Comparison of ENCODE assay signal across 9 cellular contexts in the genomic region with DNA sequence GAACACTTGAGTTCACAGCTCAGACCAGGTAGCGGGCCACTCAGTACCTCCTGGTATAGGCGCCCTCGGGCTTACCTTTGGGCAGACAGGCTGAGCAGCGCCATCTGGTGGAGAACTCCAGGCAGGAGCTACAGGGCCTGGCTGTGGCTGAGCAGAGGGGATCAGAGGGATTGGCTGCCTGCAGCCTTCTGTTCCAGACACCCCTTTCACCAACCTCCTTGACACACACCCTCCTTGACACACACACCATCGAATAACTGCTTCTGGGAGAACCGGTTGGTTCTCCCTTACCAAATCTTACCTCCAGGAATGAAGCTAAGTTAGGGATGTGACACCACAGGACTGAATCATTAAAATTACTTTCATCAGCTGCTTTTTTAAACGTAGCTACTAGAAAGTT. TPM values are rescaled to one million over a fixed set of nuclear protein-coding genes. Genes with fewer than 3 reads are reported as not detected.
A peak's percentile ranks its signal among the peaks of the same experiment; 100 is the strongest.
DNase-seq lines count a peak whose midpoint lies in the region; ATAC-seq and TF ChIP-seq lines count a peak whose summit lies in the region.
"Had no signal": no experiment of that assay in that cellular context is flagged by ENCODE, and none has a peak within 500 bp of the region (broad histone marks: within the 10 kb centered on the region; RNA-seq: fewer than 3 reads in every experiment).

No MANE protein-coding gene starts in this region.

- H3K9me2 ChIP-seq in Loucy (replicated peaks; ENCODE audit: low read depth, low read length), result no peaks in the 10 kb centered on the region

- WGBS in neuronal stem cell (ENCODE audit: extremely low coverage in 2 of 2, insufficient read length in 2 of 2, insufficient replicate concordance in 1 of 2), 2 donors, result no CpG with 5 or more reads among the region's 7 CpGs

- H3K9me3 Mint-ChIP-seq in activated T-helper 2 cell treated with anti-CD3 and anti-CD28 coated beads, Interferon-gamma antibody, Interleukin-2, Interleukin-4, amounts not matched to agents 10 μg/mL and 5 μg/mL and 100 μg/mL, durations not matched to agents 14 hours and 24 hours and 36 hours, result no peaks in the 10 kb centered on the region

- H3K36me3 ChIP-seq in Loucy (ENCODE audit: insufficient read depth, low read length) (no peaks in the 10 kb centered on the region), neuronal stem cell (replicated peaks in 1 of 2; ENCODE audit: control insufficient read depth in 2 of 2, insufficient read depth in 2 of 2, low read length in 2 of 2) (peaks cover 12 to 87% of the 10 kb centered on the region in 2 donors)

- TF ChIP-seq CTCF in GM10266 (IDR thresholded peaks at IDR 0.05; ENCODE audit: control insufficient read depth, insufficient read depth, low read depth, missing control alignments), result peak; percentile 98
- TF ChIP-seq CTCF in Loucy (conservative IDR thresholded peaks at IDR 0.05; ENCODE audit: low read length), result peak; percentile 80
- TF ChIP-seq CTCF in fibroblast of villous mesenchyme (IDR thresholded peaks at IDR 0.05; ENCODE audit: insufficient read depth, low read depth, low read length), result peak; percentile 91

- no peak overlapping the region for H2BK5ac ChIP-seq in neuronal stem cell (ENCODE audit: low read length)

- no peak overlapping the region for H3K27ac Mint-ChIP-seq in activated T-helper 2 cell treated with anti-CD3 and anti-CD28 coated beads, Interferon-gamma antibody, Interleukin-2, Interleukin-4, amounts not matched to agents 10 μg/mL and 5 μg/mL and 100 μg/mL, durations not matched to agents 14 hours and 24 hours and 36 hours

- H2BK15ac ChIP-seq in neuronal stem cell (ENCODE audit: low read length), result no peak overlapping the region

- H2BK12ac ChIP-seq in neuronal stem cell (ENCODE audit: low read length), result no peak overlapping the region

- no peaks in the 10 kb centered on the region for H3K4me1 Mint-ChIP-seq in activated T-helper 2 cell treated with anti-CD3 and anti-CD28 coated beads, Interferon-gamma antibody, Interleukin-2, Interleukin-4, amounts not matched to agents 10 μg/mL and 5 μg/mL and 100 μg/mL, durations not matched to agents 14 hours and 24 hours and 36 hours (ENCODE audit: low read depth)

- H3K79me2 ChIP-seq in Loucy (ENCODE audit: insufficient read depth, low read length), result no peaks in the 10 kb centered on the region

- H3K4me3 ChIP-seq in Loucy (ENCODE audit: low read length, poor library complexity, severe bottlenecking) (no peak overlapping the region), fibroblast of villous mesenchyme (ENCODE audit: low read depth, low read length) (no peak overlapping the region), neuronal stem cell (ENCODE audit: low read length in 2 of 2) (no peak overlapping the region)

- no peak overlapping the region for H2AK5ac ChIP-seq in neuronal stem cell (ENCODE audit: low read depth, low read length)

- H3K18ac ChIP-seq in neuronal stem cell (ENCODE audit: low read length), result no peak overlapping the region

- H3K4me2 ChIP-seq in Loucy (ENCODE audit: low read depth, low read length, poor library complexity, severe bottlenecking) (no peak overlapping the region), neuronal stem cell (ENCODE audit: insufficient read depth, low read length, poor library complexity, severe bottlenecking) (peak overlapping the region; percentile 27)

- no peaks in the 10 kb centered on the region for H3K79me1 ChIP-seq in neuronal stem cell (ENCODE audit: low read depth, low read length)

- H3K27me3 ChIP-seq in Loucy (ENCODE audit: insufficient read depth, low read length, poor library complexity, severe bottlenecking), result no peaks in the 10 kb centered on the region
- H3K27me3 ChIP-seq in neuronal stem cell (ENCODE audit: control insufficient read depth in 3 of 3, insufficient read depth in 3 of 3, low read depth in 1 of 3, low read length in 3 of 3), result no peaks in the 10 kb centered on the region

- H3F3A ChIP-seq in Loucy (ENCODE audit: low read depth), result no peaks in the 10 kb centered on the region

- no peak for ATAC-seq in HG02798 (IDR thresholded peaks at IDR 0.05; ENCODE audit: poor library complexity, unreplicated experiment)

- H3K4ac ChIP-seq in neuronal stem cell (ENCODE audit: low read length), result no peak overlapping the region

- no peaks in the 10 kb centered on the region for H4K20me1 ChIP-seq in Loucy (ENCODE audit: insufficient read depth, low read length, poor library complexity, severe bottlenecking)

- H3K23ac ChIP-seq in neuronal stem cell (ENCODE audit: low read depth, low read length, poor library complexity), result no peak overlapping the region

- intact Hi-C loops in activated T-helper 2 cell treated with anti-CD3 and anti-CD28 coated beads, Interferon-gamma antibody, Interleukin-2, Interleukin-4, amounts not matched to agents 10 μg/mL and 5 μg/mL and 100 μg/mL, durations not matched to agents 14 hours and 24 hours and 36 hours (cut with micrococcal nuclease), result no loop called here

- H3K9me3 ChIP-seq in Loucy (ENCODE audit: insufficient read depth, low read depth, low read length), result no peaks in the 10 kb centered on the region
- H3K9me3 ChIP-seq in neuronal stem cell (replicated peaks in 1 of 2; ENCODE audit: control insufficient read depth in 2 of 2, insufficient read depth in 1 of 2, low read depth in 1 of 2, low read length in 2 of 2), result no peaks in the 10 kb centered on the region

- H3K4me3 Mint-ChIP-seq in activated T-helper 2 cell treated with anti-CD3 and anti-CD28 coated beads, Interferon-gamma antibody, Interleukin-2, Interleukin-4, amounts not matched to agents 10 μg/mL and 5 μg/mL and 100 μg/mL, durations not matched to agents 14 hours and 24 hours and 36 hours (ENCODE audit: low read depth), result no peak overlapping the region

- H4K8ac ChIP-seq in neuronal stem cell (ENCODE audit: low read depth, low read length), result no peak overlapping the region

- H3K9ac ChIP-seq in Loucy (ENCODE audit: low read depth, low read length, poor library complexity, severe bottlenecking), result no peak overlapping the region
- no peak overlapping the region for H3K9ac ChIP-seq in neuronal stem cell (ENCODE audit: low read depth, low read length, poor library complexity)

- H3K14ac ChIP-seq in neuronal stem cell (ENCODE audit: low read length), result no peak overlapping the region

- H3K4me1 ChIP-seq in Loucy (ENCODE audit: insufficient read depth, low read length, poor library complexity, severe bottlenecking) (peaks cover 8% of the 10 kb centered on the region), neuronal stem cell (ENCODE audit: control insufficient read depth in 2 of 2, insufficient read depth in 1 of 2, low read depth in 1 of 2, low read length in 2 of 2) (peaks cover 24 to 47% of the 10 kb centered on the region in 2 donors)

- H3K36me3 Mint-ChIP-seq in activated T-helper 2 cell treated with anti-CD3 and anti-CD28 coated beads, Interferon-gamma antibody, Interleukin-2, Interleukin-4, amounts not matched to agents 10 μg/mL and 5 μg/mL and 100 μg/mL, durations not matched to agents 14 hours and 24 hours and 36 hours (ENCODE audit: low read depth), result no peaks in the 10 kb centered on the region

- peak overlapping the region; percentile 99 for H3K27ac ChIP-seq in neuronal stem cell (replicated peaks; ENCODE audit: low read length)

- no peak overlapping the region for H2BK120ac ChIP-seq in neuronal stem cell (ENCODE audit: low read depth, low read length)

- no peak overlapping the region for H4K91ac ChIP-seq in neuronal stem cell (ENCODE audit: low read depth, low read length, poor library complexity)

- H2AFZ ChIP-seq in Loucy (ENCODE audit: low read length) (no peak overlapping the region), neuronal stem cell (ENCODE audit: low read length) (no peak overlapping the region)

- DNase-seq in GM10266 (ENCODE audit: extremely low spot score) (peak; percentile 84), SHP77 (lab: John Stamatoyannopoulos, UW) (peak; percentile 47 to 73), fibroblast of villous mesenchyme (ENCODE audit: low read depth) (peak; percentile 71), neuronal stem cell (ENCODE audit: low spot score) (peak; percentile 85), superior temporal gyrus (ENCODE audit: extremely low spot score) (peak; percentile 73)
- peak; percentile 75 for DNase-seq in activated T-helper 2 cell treated with anti-CD3 and anti-CD28 coated beads, Interferon-gamma antibody, Interleukin-2, Interleukin-4, amounts not matched to agents 10 μg/mL and 5 μg/mL and 100 μg/mL, durations not matched to agents 14 hours and 24 hours and 36 hours (ENCODE audit: low spot score)

- H3K27me3 Mint-ChIP-seq in activated T-helper 2 cell treated with anti-CD3 and anti-CD28 coated beads, Interferon-gamma antibody, Interleukin-2, Interleukin-4, amounts not matched to agents 10 μg/mL and 5 μg/mL and 100 μg/mL, durations not matched to agents 14 hours and 24 hours and 36 hours (ENCODE audit: low read depth), result peaks cover 62% of the 10 kb centered on the region

RNA-seq across cellular contexts. Expression of gene LIN28A, which starts 6.5 kb away (rescaled TPM):
- total RNA-seq in activated T-helper 2 cell treated with anti-CD3 and anti-CD28 coated beads, Interferon-gamma antibody, Interleukin-2, Interleukin-4, amounts not matched to agents 10 μg/mL and 5 μg/mL and 100 μg/mL, durations not matched to agents 14 hours and 24 hours and 36 hours, result not detected in 2 replicates
- not detected in 2 replicates for total RNA-seq in fibroblast of villous mesenchyme
- polyA plus RNA-seq in neuronal stem cell (2013, experiment 1 of 2), result 961 TPM
- polyA plus RNA-seq in neuronal stem cell (2013, experiment 2 of 2), result 962 TPM
- total RNA-seq: frontal cortex had no signal

RNA-seq across cellular contexts. Expression of gene DHDDS, which starts 15.0 kb away (rescaled TPM):
- 56.2 and 57.3 TPM in 2 replicates for total RNA-seq in activated T-helper 2 cell treated with anti-CD3 and anti-CD28 coated beads, Interferon-gamma antibody, Interleukin-2, Interleukin-4, amounts not matched to agents 10 μg/mL and 5 μg/mL and 100 μg/mL, durations not matched to agents 14 hours and 24 hours and 36 hours
- 57.7 and 69.1 TPM in 2 replicates for total RNA-seq in fibroblast of villous mesenchyme
- 20.8 TPM for polyA plus RNA-seq in neuronal stem cell (2013, experiment 1 of 2)
- polyA plus RNA-seq in neuronal stem cell (2013, experiment 2 of 2), result 20.2 TPM

RNA-seq across cellular contexts. Expression of gene ZNF683, which starts 44.6 kb away (rescaled TPM):
- not detected in 2 replicates for total RNA-seq in activated T-helper 2 cell treated with anti-CD3 and anti-CD28 coated beads, Interferon-gamma antibody, Interleukin-2, Interleukin-4, amounts not matched to agents 10 μg/mL and 5 μg/mL and 100 μg/mL, durations not matched to agents 14 hours and 24 hours and 36 hours
- total RNA-seq in fibroblast of villous mesenchyme, result not detected in 2 replicates
- not detected for polyA plus RNA-seq in neuronal stem cell (2013, experiment 1 of 2)
- not detected for polyA plus RNA-seq in neuronal stem cell (2013, experiment 2 of 2)
- total RNA-seq: frontal cortex had no signal

RNA-seq across cellular contexts. Expression of gene HMGN2, which starts 55.1 kb away (rescaled TPM):
- total RNA-seq in activated T-helper 2 cell treated with anti-CD3 and anti-CD28 coated beads, Interferon-gamma antibody, Interleukin-2, Interleukin-4, amounts not matched to agents 10 μg/mL and 5 μg/mL and 100 μg/mL, durations not matched to agents 14 hours and 24 hours and 36 hours, result 579 and 591 TPM in 2 replicates
- 223 and 252 TPM in 2 replicates for total RNA-seq in fibroblast of villous mesenchyme
- polyA plus RNA-seq in neuronal stem cell (2013, experiment 1 of 2), result 1,368 TPM
- polyA plus RNA-seq in neuronal stem cell (2013, experiment 2 of 2), result 1,337 TPM
